Comparison of ENCODE assay signal across 1 cellular context in genomic region chr2:128346811-128347558, GRCh38.
TF ChIP-seq lines count a peak whose summit lies in the region.

No MANE protein-coding gene starts in this region.

TF ChIP-seq in HepG2, 621 proteins besides CTCF, POLR2A, EP300 and RAD21 (continued from another document):
- TF ChIP-seq BRCA1 (CRISPR knock-in tag; IDR thresholded peaks at IDR 0.05) (no peak), ZBTB7B (CRISPR knock-in tag; IDR thresholded peaks at IDR 0.05) (no peak), ZNF530 (CRISPR knock-in tag; IDR thresholded peaks at IDR 0.05; ENCODE audit: low read depth) (no peak), ZKSCAN1 (IDR thresholded peaks at IDR 0.05; ENCODE audit: low read length) (no peak)
